ENCODE assay signal across 9 cellular contexts in the genomic region with DNA sequence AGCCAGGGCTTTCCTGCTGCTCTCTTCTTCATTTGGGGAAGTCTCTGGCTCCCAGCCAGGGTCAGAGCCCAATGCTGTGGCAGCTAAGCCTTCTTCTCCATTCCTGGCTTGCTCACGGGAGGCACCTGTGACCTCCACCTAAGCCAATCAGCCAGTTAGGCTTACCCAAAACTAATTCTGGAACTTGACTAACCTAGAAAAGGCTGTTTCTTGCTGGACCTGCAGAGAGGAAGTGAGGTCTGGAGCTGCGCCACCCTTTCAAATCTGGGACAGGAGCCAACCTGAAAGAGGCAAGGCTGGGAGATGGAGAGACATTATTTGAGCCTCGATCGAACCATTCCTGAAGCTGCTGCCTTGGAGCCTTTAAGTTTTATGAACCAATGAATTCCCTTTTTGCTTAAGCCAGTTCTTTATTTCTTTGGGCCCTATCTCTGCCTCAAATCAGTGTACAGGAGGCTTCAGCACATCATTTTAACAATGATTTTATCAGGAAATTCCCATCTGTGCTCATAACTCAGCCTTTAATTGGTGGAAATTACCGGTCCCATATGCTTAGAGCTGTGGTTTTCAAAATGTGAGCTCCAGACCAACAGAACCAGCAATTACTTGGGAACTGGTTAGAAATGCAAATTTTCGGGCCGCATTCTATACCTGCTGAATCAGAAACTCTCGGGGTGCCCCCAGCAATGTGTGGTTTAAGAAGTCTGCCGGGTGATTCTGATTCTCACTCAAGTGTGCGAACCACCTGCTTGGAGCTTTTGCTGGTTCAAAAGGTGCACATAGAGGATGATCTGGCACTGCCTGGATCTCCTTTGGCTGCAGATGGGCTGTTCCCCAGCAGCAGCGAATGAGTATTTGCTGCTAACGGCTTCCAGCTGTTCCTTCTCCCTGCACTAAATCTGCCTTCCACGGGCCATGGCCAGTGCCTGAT. TPM values are rescaled to one million over a fixed set of nuclear protein-coding genes. Genes with fewer than 3 reads are reported as not detected.
A peak's percentile ranks its signal among the peaks of the same experiment; 100 is the strongest.
DNase-seq lines count a peak whose midpoint lies in the region; ATAC-seq and TF ChIP-seq lines count a peak whose summit lies in the region.
"Had no signal": no experiment of that assay in that cellular context is flagged by ENCODE, and none has a peak within 500 bp of the region (broad histone marks: within the 10 kb centered on the region; RNA-seq: fewer than 3 reads in every experiment).

No MANE protein-coding gene starts in this region.

- no peak for TF ChIP-seq CTCF in astrocyte of the cerebellum (IDR thresholded peaks at IDR 0.05; ENCODE audit: low read depth, low read length, missing control alignments)
- no peak for TF ChIP-seq CTCF in chondrocyte (IDR thresholded peaks at IDR 0.05)

- in situ Hi-C loops in astrocyte of the cerebellum (cut with HindIII; ENCODE audit: low sequenced_read_pairs) = no loop called here

- H3K36me3 Mint-ChIP-seq in chondrocyte (ENCODE audit: low read depth) = no peaks in the 10 kb centered on the region

- no peaks in the 10 kb centered on the region for H3K27me3 Mint-ChIP-seq in chondrocyte (ENCODE audit: low read depth)

- H3K4me1 Mint-ChIP-seq in chondrocyte (ENCODE audit: low read depth) = peaks cover 10% of the 10 kb centered on the region

- peak; percentile 72 for DNase-seq in CD1c-positive myeloid dendritic cell (ENCODE audit: extremely low spot score)
- DNase-seq in astrocyte of the cerebellum (ENCODE audit: low read depth) = peak; percentile 62
- DNase-seq in sciatic nerve (ENCODE audit: low spot score) = peak; percentile 75
- no peak for DNase-seq in NCI-H748 (lab: John Stamatoyannopoulos, UW; ENCODE audit: unreplicated experiment)
- DNase-seq in NK-92 treated with Interleukin-12 subunit alpha and Interleukin-12 subunit beta, amount 100 ng/mL, for 24 hours (lab: John Stamatoyannopoulos, UW) = no peak
- DNase-seq in chondrocyte (ENCODE audit: low spot score) = no peak

- no peak overlapping the region for H3K4me3 ChIP-seq in astrocyte of the cerebellum (ENCODE audit: low read depth, low read length)

- intact Hi-C loops in sciatic nerve (cut with DNase I) = no loop called here

- ATAC-seq in GM19468 (IDR thresholded peaks at IDR 0.05; ENCODE audit: extremely low read depth, unreplicated experiment) = peak; percentile 56
- peak; percentile 57 for ATAC-seq in HG03460 (IDR thresholded peaks at IDR 0.05; ENCODE audit: unreplicated experiment)
- peak; percentile 31 for ATAC-seq in sciatic nerve

- no peak overlapping the region for H3K27ac Mint-ChIP-seq in chondrocyte (ENCODE audit: unreplicated experiment)
- H3K27ac Mint-ChIP-seq: stimulated activated naive CD8-positive, alpha-beta T cell treated with anti-CD3 and anti-CD28 coated beads, Interleukin-15, Interleukin-2, amounts not matched to agents 100 ng/mL and 50 ng/mL, for 24 hours had no signal

- no peaks in the 10 kb centered on the region for H3K9me3 Mint-ChIP-seq in chondrocyte (ENCODE audit: low read depth)
- H3K9me3 Mint-ChIP-seq: stimulated activated naive CD8-positive, alpha-beta T cell treated with anti-CD3 and anti-CD28 coated beads, Interleukin-15, Interleukin-2, amounts not matched to agents 100 ng/mL and 50 ng/mL, for 24 hours had no signal

- H3K4me3 Mint-ChIP-seq in chondrocyte (ENCODE audit: unreplicated experiment) = no peak overlapping the region
- H3K4me3 Mint-ChIP-seq: stimulated activated naive CD8-positive, alpha-beta T cell treated with anti-CD3 and anti-CD28 coated beads, Interleukin-15, Interleukin-2, amounts not matched to agents 100 ng/mL and 50 ng/mL, for 24 hours had no signal

RNA-seq across cellular contexts. Expression of a gene that starts 35.9 kb away (rescaled TPM):
- total RNA-seq in sciatic nerve = 29.4 TPM
- 5.9 to 17.2 TPM (median 16.2 TPM) in 3 replicates for total RNA-seq in chondrocyte

Comparison
In these comparisons a context has a peak if more than half of its experiments do, and no peak if none do; other contexts are left out.
1. DNase-seq: peak in CD1c-positive myeloid dendritic cell (single experiment), astrocyte of the cerebellum (single experiment) and sciatic nerve (single experiment); none in NCI-H748 (single experiment), NK-92 treated with Interleukin-12 subunit alpha and Interleukin-12 subunit beta, amount 100 ng/mL, for 24 hours (single experiment) and chondrocyte (single experiment).
2. Peak in every context shown above with its lines, with median percentiles within 50 percentile points of each other: ATAC-seq.